Comparison of ENCODE assay signal across 1 cellular context in the genomic region with DNA sequence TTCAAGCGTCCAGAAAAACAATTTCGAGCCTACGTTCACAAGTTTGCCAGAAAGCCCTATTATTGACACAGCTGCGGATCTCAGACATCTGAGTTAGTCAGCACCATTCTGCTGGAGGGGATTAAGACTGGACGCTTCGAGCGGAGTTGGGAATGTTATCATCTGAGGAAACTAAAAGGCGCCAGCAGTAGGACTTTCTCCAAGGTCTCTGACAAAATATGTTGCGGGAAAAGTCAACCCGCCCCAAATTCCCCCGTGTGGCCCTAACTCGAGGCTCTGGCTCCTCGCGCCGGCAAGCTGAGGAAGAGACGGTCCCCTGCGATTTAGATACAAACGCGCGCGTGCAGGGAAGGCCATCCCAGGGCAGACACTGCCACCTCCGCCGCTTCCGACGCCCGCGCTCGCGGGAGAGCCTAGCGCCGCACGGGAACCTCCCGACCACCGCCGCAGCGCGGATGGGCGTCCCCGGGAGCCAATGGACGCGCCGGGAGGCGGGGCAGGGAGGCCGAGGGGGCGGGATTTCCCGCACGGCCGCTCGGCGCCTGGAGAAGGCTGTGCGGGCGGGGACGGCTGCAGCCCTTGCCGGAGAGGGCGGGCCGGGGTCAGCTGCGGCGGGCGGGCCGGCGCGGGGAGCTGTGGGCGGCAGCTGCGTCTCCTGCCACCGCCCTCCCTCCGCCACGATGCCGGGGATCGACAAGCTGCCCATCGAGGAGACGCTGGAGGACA.
TF ChIP-seq lines count a peak whose summit lies in the region.

A gene with protein sequence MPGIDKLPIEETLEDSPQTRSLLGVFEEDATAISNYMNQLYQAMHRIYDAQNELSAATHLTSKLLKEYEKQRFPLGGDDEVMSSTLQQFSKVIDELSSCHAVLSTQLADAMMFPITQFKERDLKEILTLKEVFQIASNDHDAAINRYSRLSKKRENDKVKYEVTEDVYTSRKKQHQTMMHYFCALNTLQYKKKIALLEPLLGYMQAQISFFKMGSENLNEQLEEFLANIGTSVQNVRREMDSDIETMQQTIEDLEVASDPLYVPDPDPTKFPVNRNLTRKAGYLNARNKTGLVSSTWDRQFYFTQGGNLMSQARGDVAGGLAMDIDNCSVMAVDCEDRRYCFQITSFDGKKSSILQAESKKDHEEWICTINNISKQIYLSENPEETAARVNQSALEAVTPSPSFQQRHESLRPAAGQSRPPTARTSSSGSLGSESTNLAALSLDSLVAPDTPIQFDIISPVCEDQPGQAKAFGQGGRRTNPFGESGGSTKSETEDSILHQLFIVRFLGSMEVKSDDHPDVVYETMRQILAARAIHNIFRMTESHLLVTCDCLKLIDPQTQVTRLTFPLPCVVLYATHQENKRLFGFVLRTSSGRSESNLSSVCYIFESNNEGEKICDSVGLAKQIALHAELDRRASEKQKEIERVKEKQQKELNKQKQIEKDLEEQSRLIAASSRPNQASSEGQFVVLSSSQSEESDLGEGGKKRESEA (plus strand): TSS at position 526 of the 726 bp plus-strand sequence. CDS start 155 bp downstream, at position 681.

TF ChIP-seq in K562, 482 proteins besides CTCF, POLR2A, EP300 and RAD21 (continued from another document):
- TF ChIP-seq SMAD1 (IDR thresholded peaks at IDR 0.05; ENCODE audit: low read depth, low read length, partially characterized antibody) (no peak), MTA1 (IDR thresholded peaks at IDR 0.05; ENCODE audit: borderline replicate concordance) (no peak), TAL1 (IDR thresholded peaks at IDR 0.05) (peak; percentile 35), CC2D1A (IDR thresholded peaks at IDR 0.05) (no peak), RBFOX2 (IDR thresholded peaks at IDR 0.05; ENCODE audit: low read depth, low read length) (peak; percentile 84), L3MBTL2 (IDR thresholded peaks at IDR 0.05) (peak; percentile 94), PML (IDR thresholded peaks at IDR 0.05; ENCODE audit: low read length) (no peak; the same call in 1 of the 2 replicates), POLR2H (tag; IDR thresholded peaks at IDR 0.05; ENCODE audit: low read depth) (peak; percentile 31; the same call in 1 of the 2 replicates), NCOR1 (IDR thresholded peaks at IDR 0.05) (0 out of 2 replicates have a peak, but pooled peaks have one; percentile 5), CBFA2T3 (IDR thresholded peaks at IDR 0.05) (peak; percentile 51), TCF3 (CRISPR knock-in tag; IDR thresholded peaks at IDR 0.05) (0 out of 2 replicates have a peak, but pooled peaks have one; percentile 12), ZNF174 (CRISPR knock-in tag; IDR thresholded peaks at IDR 0.05) (no peak), NBN (IDR thresholded peaks at IDR 0.05; ENCODE audit: low read depth) (peak; percentile 70; the same call in 1 of the 2 replicates), NR2C2 (CRISPR knock-in tag; IDR thresholded peaks at IDR 0.05) (no peak), NR2C2 (tag; IDR thresholded peaks at IDR 0.05) (peak; percentile 66), SMAD4 (CRISPR knock-in tag; conservative IDR thresholded peaks at IDR 0.05) (0 out of 2 replicates have a peak, but pooled peaks have one; percentile 27), NR4A1 (CRISPR knock-in tag; IDR thresholded peaks at IDR 0.05) (no peak), NR4A1 (tag; IDR thresholded peaks at IDR 0.05) (no peak), SPI1 (IDR thresholded peaks at IDR 0.05; ENCODE audit: borderline replicate concordance, low read depth, low read length) (no peak), RBBP5 (IDR thresholded peaks at IDR 0.05; ENCODE audit: borderline replicate concordance, insufficient read depth, low read length, poor library complexity, severe bottlenecking) (peak; percentile 53), KDM5B (IDR thresholded peaks at IDR 0.05; ENCODE audit: insufficient replicate concordance, low read depth, low read length) (peak; percentile 66), CHD4 (IDR thresholded peaks at IDR 0.05; ENCODE audit: insufficient read depth, insufficient replicate concordance, low read depth, low read length, poor library complexity, severe bottlenecking) (no peak), HDAC6 (IDR thresholded peaks at IDR 0.05; ENCODE audit: low read depth, low read length) (no peak), SMAD2 (IDR thresholded peaks at IDR 0.05; ENCODE audit: low read depth, low read length) (no peak), ZFP30 (CRISPR knock-in tag; IDR thresholded peaks at IDR 0.05; ENCODE audit: borderline replicate concordance) (no peak), CXXC5 (CRISPR knock-in tag; IDR thresholded peaks at IDR 0.05) (peak; percentile 96), NRF1 (conservative IDR thresholded peaks at IDR 0.05 in 1 of 2, IDR thresholded peaks at IDR 0.05 in 1 of 2) (peak; percentile 69 to 74), ZNF12 (CRISPR knock-in tag; IDR thresholded peaks at IDR 0.05) (no peak), NCOA2 (IDR thresholded peaks at IDR 0.05; ENCODE audit: partially characterized antibody in 2 of 2) (no peak), OTX1 (CRISPR knock-in tag; IDR thresholded peaks at IDR 0.05) (no peak), ESRRA (IDR thresholded peaks at IDR 0.05; ENCODE audit: borderline replicate concordance, low read depth) (peak; percentile 12; the same call in 1 of the 2 replicates), FOXA3 (CRISPR knock-in tag; conservative IDR thresholded peaks at IDR 0.05 in 1 of 2, IDR thresholded peaks at IDR 0.05 in 1 of 2) (peak; percentile 50 to 84; a peak in 2 of 4 replicates), CREBBP (IDR thresholded peaks at IDR 0.05; ENCODE audit: low read depth, low read length) (no peak), MTF1 (CRISPR knock-in tag; IDR thresholded peaks at IDR 0.05; ENCODE audit: borderline replicate concordance) (no peak), DACH1 (IDR thresholded peaks at IDR 0.05; ENCODE audit: partially characterized antibody) (no peak), ATF7 (IDR thresholded peaks at IDR 0.05) (peak; percentile 67), KLF16 (IDR thresholded peaks at IDR 0.05) (no peak), RB1 (IDR thresholded peaks at IDR 0.05; ENCODE audit: low read depth) (peak; percentile 52), RBM25 (IDR thresholded peaks at IDR 0.05; ENCODE audit: low read depth, low read length, severe bottlenecking) (peak; percentile 99), NR1H2 (CRISPR knock-in tag; IDR thresholded peaks at IDR 0.05) (no peak), HMGN3 (IDR thresholded peaks at IDR 0.05; ENCODE audit: borderline replicate concordance, extremely low read depth, insufficient read length, low read depth, low read length) (no peak), ARID1B (IDR thresholded peaks at IDR 0.05) (peak; percentile 56), FOXJ2 (tag; IDR thresholded peaks at IDR 0.05) (no peak), POLR2AphosphoS5 (IDR thresholded peaks at IDR 0.05; ENCODE audit: control insufficient read depth, insufficient read depth, low read depth, low read length) (0 out of 2 replicates have a peak, but pooled peaks have one; percentile 28), ZNF589 (CRISPR knock-in tag; IDR thresholded peaks at IDR 0.05; ENCODE audit: low read depth) (0 out of 2 replicates have a peak, but pooled peaks have one; percentile 41)
- TF ChIP-seq, protein P1, sequence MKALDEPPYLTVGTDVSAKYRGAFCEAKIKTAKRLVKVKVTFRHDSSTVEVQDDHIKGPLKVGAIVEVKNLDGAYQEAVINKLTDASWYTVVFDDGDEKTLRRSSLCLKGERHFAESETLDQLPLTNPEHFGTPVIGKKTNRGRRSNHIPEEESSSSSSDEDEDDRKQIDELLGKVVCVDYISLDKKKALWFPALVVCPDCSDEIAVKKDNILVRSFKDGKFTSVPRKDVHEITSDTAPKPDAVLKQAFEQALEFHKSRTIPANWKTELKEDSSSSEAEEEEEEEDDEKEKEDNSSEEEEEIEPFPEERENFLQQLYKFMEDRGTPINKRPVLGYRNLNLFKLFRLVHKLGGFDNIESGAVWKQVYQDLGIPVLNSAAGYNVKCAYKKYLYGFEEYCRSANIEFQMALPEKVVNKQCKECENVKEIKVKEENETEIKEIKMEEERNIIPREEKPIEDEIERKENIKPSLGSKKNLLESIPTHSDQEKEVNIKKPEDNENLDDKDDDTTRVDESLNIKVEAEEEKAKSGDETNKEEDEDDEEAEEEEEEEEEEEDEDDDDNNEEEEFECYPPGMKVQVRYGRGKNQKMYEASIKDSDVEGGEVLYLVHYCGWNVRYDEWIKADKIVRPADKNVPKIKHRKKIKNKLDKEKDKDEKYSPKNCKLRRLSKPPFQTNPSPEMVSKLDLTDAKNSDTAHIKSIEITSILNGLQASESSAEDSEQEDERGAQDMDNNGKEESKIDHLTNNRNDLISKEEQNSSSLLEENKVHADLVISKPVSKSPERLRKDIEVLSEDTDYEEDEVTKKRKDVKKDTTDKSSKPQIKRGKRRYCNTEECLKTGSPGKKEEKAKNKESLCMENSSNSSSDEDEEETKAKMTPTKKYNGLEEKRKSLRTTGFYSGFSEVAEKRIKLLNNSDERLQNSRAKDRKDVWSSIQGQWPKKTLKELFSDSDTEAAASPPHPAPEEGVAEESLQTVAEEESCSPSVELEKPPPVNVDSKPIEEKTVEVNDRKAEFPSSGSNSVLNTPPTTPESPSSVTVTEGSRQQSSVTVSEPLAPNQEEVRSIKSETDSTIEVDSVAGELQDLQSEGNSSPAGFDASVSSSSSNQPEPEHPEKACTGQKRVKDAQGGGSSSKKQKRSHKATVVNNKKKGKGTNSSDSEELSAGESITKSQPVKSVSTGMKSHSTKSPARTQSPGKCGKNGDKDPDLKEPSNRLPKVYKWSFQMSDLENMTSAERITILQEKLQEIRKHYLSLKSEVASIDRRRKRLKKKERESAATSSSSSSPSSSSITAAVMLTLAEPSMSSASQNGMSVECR (CRISPR knock-in tag; IDR thresholded peaks at IDR 0.05), result 0 out of 2 replicates have a peak, but pooled peaks have one; percentile 44
- TF ChIP-seq, protein P2, sequence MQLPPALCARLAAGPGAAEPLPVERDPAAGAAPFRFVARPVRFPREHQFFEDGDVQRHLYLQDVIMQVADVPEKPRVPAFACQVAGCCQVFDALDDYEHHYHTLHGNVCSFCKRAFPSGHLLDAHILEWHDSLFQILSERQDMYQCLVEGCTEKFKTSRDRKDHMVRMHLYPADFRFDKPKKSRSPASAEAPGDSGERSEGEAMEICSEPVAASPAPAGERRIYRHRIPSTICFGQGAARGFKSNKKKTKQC (CRISPR knock-in tag; IDR thresholded peaks at IDR 0.05), result 0 out of 2 replicates have a peak, but pooled peaks have one; percentile 19
- TF ChIP-seq, protein P3, sequence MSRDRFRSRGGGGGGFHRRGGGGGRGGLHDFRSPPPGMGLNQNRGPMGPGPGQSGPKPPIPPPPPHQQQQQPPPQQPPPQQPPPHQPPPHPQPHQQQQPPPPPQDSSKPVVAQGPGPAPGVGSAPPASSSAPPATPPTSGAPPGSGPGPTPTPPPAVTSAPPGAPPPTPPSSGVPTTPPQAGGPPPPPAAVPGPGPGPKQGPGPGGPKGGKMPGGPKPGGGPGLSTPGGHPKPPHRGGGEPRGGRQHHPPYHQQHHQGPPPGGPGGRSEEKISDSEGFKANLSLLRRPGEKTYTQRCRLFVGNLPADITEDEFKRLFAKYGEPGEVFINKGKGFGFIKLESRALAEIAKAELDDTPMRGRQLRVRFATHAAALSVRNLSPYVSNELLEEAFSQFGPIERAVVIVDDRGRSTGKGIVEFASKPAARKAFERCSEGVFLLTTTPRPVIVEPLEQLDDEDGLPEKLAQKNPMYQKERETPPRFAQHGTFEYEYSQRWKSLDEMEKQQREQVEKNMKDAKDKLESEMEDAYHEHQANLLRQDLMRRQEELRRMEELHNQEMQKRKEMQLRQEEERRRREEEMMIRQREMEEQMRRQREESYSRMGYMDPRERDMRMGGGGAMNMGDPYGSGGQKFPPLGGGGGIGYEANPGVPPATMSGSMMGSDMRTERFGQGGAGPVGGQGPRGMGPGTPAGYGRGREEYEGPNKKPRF (IDR thresholded peaks at IDR 0.05; ENCODE audit: low read depth, low read length), result no peak
- TF ChIP-seq, protein P4, sequence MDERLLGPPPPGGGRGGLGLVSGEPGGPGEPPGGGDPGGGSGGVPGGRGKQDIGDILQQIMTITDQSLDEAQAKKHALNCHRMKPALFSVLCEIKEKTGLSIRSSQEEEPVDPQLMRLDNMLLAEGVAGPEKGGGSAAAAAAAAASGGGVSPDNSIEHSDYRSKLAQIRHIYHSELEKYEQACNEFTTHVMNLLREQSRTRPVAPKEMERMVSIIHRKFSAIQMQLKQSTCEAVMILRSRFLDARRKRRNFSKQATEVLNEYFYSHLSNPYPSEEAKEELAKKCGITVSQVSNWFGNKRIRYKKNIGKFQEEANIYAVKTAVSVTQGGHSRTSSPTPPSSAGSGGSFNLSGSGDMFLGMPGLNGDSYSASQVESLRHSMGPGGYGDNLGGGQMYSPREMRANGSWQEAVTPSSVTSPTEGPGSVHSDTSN (CRISPR knock-in tag; IDR thresholded peaks at IDR 0.05; ENCODE audit: low read depth), result peak; percentile 82
- TF ChIP-seq, protein P4 (tag; conservative IDR thresholded peaks at IDR 0.05; ENCODE audit: low read depth), result peak; percentile 68
- TF ChIP-seq, protein P5, sequence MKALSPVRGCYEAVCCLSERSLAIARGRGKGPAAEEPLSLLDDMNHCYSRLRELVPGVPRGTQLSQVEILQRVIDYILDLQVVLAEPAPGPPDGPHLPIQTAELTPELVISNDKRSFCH (CRISPR knock-in tag; IDR thresholded peaks at IDR 0.05), result no peak
- TF ChIP-seq, protein P5 (tag; IDR thresholded peaks at IDR 0.05), result no peak
- TF ChIP-seq, protein P6, sequence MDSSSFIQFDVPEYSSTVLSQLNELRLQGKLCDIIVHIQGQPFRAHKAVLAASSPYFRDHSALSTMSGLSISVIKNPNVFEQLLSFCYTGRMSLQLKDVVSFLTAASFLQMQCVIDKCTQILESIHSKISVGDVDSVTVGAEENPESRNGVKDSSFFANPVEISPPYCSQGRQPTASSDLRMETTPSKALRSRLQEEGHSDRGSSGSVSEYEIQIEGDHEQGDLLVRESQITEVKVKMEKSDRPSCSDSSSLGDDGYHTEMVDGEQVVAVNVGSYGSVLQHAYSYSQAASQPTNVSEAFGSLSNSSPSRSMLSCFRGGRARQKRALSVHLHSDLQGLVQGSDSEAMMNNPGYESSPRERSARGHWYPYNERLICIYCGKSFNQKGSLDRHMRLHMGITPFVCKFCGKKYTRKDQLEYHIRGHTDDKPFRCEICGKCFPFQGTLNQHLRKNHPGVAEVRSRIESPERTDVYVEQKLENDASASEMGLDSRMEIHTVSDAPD (CRISPR knock-in tag; IDR thresholded peaks at IDR 0.05), result no peak
- TF ChIP-seq, protein P7, sequence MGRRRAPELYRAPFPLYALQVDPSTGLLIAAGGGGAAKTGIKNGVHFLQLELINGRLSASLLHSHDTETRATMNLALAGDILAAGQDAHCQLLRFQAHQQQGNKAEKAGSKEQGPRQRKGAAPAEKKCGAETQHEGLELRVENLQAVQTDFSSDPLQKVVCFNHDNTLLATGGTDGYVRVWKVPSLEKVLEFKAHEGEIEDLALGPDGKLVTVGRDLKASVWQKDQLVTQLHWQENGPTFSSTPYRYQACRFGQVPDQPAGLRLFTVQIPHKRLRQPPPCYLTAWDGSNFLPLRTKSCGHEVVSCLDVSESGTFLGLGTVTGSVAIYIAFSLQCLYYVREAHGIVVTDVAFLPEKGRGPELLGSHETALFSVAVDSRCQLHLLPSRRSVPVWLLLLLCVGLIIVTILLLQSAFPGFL (CRISPR knock-in tag; IDR thresholded peaks at IDR 0.05), result no peak
